In the genomic region with DNA sequence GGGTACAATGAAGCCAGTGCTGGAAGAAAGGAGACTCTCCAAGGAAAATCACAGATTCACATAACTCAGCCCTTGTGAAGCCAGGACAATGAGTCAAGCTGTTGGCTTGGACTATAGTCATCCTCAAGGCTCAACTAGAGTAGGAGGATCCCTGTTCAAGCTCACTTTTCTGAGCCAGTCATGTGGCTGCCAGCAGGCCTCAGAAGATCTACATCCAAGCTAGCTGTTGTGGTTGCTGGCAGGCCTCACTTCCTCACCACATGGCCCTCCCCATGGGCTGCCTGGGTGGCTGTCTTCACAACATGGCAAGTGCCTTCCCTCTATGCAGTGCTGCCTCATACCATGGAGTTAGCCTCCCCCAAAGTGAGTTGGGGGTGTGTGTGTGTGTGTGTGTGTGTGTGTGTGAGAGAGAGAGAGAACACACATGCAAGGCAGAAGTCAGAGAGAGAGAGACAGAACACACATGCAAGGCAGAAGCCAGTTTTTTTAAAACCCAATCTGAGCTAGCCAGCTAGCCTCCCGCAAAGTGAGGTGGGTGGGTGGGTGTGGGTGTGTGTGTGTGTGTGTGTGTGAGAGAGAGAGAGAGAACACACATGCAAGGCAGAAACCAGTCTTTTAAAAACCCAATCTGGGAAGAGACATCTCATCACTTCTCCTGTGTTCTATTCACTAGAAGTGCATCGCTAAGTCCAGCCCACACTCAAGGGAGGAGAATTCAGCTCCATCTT, we compare ENCODE assay signal across 1 cellular context.
TF ChIP-seq lines count a peak whose summit lies in the region.

No MANE protein-coding gene starts in this region.

TF ChIP-seq in GM12878, 131 proteins besides CTCF, POLR2A, EP300 and RAD21 (continued from another document):
- TF ChIP-seq ZNF274 (IDR thresholded peaks at IDR 0.05; ENCODE audit: insufficient read depth, insufficient read length) (no peak), BHLHE40 (IDR thresholded peaks at IDR 0.05; ENCODE audit: borderline replicate concordance in 1 of 2, low read depth in 2 of 2, low read length in 1 of 2) (peak in 1 of 2 experiments; percentile 47; a peak in 1 of 4 replicates), SUZ12 (IDR thresholded peaks at IDR 0.05; ENCODE audit: unreplicated experiment) (no peak), PAX5 (IDR thresholded peaks at IDR 0.05; ENCODE audit: borderline replicate concordance, low read depth, low read length) (no peak), MXI1 (IDR thresholded peaks at IDR 0.05; ENCODE audit: low read depth, low read length) (peak; percentile 32; the same call in 1 of the 2 replicates), EED (IDR thresholded peaks at IDR 0.05; ENCODE audit: low read depth) (0 out of 2 replicates have a peak, but pooled peaks have one; percentile 22), IRF4 (IDR thresholded peaks at IDR 0.05; ENCODE audit: low read depth, low read length) (peak; percentile 57; the same call in 1 of the 2 replicates), TCF7 (IDR thresholded peaks at IDR 0.05; ENCODE audit: borderline replicate concordance) (no peak), RAD51 (IDR thresholded peaks at IDR 0.05) (peak; percentile 76), YBX1 (IDR thresholded peaks at IDR 0.05) (no peak), POLR2AphosphoS5 (IDR thresholded peaks at IDR 0.05; ENCODE audit: low read length) (no peak), HDGF (IDR thresholded peaks at IDR 0.05) (peak; percentile 92; the same call in 1 of the 2 replicates), ZZZ3 (IDR thresholded peaks at IDR 0.05; ENCODE audit: control insufficient read depth, insufficient read length, low read depth) (no peak), PAX8 (IDR thresholded peaks at IDR 0.05) (no peak), STAT1 (conservative IDR thresholded peaks at IDR 0.05) (no peak)
- TF ChIP-seq, protein P1, sequence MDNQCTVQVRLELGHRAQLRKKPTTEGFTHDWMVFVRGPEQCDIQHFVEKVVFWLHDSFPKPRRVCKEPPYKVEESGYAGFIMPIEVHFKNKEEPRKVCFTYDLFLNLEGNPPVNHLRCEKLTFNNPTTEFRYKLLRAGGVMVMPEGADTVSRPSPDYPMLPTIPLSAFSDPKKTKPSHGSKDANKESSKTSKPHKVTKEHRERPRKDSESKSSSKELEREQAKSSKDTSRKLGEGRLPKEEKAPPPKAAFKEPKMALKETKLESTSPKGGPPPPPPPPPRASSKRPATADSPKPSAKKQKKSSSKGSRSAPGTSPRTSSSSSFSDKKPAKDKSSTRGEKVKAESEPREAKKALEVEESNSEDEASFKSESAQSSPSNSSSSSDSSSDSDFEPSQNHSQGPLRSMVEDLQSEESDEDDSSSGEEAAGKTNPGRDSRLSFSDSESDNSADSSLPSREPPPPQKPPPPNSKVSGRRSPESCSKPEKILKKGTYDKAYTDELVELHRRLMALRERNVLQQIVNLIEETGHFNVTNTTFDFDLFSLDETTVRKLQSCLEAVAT (IDR thresholded peaks at IDR 0.05): no peak
- TF ChIP-seq, protein P2, sequence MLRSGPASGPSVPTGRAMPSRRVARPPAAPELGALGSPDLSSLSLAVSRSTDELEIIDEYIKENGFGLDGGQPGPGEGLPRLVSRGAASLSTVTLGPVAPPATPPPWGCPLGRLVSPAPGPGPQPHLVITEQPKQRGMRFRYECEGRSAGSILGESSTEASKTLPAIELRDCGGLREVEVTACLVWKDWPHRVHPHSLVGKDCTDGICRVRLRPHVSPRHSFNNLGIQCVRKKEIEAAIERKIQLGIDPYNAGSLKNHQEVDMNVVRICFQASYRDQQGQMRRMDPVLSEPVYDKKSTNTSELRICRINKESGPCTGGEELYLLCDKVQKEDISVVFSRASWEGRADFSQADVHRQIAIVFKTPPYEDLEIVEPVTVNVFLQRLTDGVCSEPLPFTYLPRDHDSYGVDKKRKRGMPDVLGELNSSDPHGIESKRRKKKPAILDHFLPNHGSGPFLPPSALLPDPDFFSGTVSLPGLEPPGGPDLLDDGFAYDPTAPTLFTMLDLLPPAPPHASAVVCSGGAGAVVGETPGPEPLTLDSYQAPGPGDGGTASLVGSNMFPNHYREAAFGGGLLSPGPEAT (IDR thresholded peaks at IDR 0.05; ENCODE audit: low read depth): 0 out of 2 replicates have a peak, but pooled peaks have one; percentile 14
- TF ChIP-seq, protein P3, sequence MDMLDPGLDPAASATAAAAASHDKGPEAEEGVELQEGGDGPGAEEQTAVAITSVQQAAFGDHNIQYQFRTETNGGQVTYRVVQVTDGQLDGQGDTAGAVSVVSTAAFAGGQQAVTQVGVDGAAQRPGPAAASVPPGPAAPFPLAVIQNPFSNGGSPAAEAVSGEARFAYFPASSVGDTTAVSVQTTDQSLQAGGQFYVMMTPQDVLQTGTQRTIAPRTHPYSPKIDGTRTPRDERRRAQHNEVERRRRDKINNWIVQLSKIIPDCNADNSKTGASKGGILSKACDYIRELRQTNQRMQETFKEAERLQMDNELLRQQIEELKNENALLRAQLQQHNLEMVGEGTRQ (IDR thresholded peaks at IDR 0.05; ENCODE audit: borderline replicate concordance, low read depth, low read length): peak; percentile 11; the same call in 1 of the 2 replicates
- TF ChIP-seq, protein P4, sequence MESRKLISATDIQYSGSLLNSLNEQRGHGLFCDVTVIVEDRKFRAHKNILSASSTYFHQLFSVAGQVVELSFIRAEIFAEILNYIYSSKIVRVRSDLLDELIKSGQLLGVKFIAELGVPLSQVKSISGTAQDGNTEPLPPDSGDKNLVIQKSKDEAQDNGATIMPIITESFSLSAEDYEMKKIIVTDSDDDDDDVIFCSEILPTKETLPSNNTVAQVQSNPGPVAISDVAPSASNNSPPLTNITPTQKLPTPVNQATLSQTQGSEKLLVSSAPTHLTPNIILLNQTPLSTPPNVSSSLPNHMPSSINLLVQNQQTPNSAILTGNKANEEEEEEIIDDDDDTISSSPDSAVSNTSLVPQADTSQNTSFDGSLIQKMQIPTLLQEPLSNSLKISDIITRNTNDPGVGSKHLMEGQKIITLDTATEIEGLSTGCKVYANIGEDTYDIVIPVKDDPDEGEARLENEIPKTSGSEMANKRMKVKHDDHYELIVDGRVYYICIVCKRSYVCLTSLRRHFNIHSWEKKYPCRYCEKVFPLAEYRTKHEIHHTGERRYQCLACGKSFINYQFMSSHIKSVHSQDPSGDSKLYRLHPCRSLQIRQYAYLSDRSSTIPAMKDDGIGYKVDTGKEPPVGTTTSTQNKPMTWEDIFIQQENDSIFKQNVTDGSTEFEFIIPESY (IDR thresholded peaks at IDR 0.05): no peak
- TF ChIP-seq, protein P5, sequence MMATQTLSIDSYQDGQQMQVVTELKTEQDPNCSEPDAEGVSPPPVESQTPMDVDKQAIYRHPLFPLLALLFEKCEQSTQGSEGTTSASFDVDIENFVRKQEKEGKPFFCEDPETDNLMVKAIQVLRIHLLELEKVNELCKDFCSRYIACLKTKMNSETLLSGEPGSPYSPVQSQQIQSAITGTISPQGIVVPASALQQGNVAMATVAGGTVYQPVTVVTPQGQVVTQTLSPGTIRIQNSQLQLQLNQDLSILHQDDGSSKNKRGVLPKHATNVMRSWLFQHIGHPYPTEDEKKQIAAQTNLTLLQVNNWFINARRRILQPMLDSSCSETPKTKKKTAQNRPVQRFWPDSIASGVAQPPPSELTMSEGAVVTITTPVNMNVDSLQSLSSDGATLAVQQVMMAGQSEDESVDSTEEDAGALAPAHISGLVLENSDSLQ (IDR thresholded peaks at IDR 0.05): peak; percentile 57; the same call in 1 of the 2 replicates
- TF ChIP-seq, protein P6, sequence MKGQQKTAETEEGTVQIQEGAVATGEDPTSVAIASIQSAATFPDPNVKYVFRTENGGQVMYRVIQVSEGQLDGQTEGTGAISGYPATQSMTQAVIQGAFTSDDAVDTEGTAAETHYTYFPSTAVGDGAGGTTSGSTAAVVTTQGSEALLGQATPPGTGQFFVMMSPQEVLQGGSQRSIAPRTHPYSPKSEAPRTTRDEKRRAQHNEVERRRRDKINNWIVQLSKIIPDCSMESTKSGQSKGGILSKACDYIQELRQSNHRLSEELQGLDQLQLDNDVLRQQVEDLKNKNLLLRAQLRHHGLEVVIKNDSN (IDR thresholded peaks at IDR 0.05; ENCODE audit: borderline replicate concordance, extremely low read length, insufficient read depth, low read depth, low read length): peak; percentile 55
